In the genomic region with DNA sequence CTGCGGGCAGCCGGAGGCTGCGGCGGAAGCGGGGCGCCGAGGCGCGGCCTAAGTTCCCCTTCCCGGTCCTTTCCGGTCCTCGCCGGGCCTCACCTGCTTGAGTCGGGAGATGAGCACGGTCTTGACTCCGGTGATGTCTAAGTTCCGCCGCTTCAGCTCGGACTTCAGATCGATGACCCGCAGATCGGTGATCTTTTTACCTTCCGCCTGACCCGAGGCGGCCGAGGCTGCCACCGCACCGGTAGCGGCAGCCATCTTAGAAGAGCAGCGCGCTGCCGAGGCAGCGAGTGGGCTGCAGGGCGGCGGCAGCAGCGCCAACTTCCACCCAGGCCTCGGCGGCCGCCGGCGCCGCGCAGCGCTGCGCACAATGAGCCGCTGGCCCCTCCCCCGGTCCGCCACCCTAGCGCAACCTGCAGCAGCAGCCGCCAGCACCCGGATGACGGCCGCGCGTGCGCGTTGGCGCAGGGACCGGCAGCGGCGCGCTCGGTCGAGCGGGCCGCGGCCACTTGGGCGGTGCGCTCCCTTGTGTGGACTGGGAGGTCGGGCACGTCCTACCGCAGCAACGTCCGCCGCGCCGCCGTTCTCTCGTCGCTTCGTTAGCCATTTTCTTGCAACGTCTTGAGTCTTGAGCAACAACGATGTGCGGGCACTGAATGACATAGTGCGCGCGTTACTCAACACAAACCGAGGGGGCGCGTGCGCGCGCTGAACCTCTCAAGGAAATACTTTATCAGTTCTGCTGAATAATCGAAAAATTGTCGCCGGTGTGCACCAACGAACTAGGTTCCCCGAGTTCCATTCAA, we compare ENCODE assay signal across 8 cellular contexts. TPM values are rescaled to one million over a fixed set of nuclear protein-coding genes. Genes with fewer than 3 reads are reported as not detected.
DNase-seq lines count a peak whose midpoint lies in the region; ATAC-seq and TF ChIP-seq lines count a peak whose summit lies in the region.

A gene (minus strand): TSS at position 369 of the 803 bp plus-strand sequence. CDS start 114 bp downstream, at position 255.

- H3K4me2 ChIP-seq in OCI-LY1 (ENCODE audit: low read length) = peak within 1 kb of the TSS; percentile 97

- H3F3A ChIP-seq in OCI-LY1 (ENCODE audit: insufficient read depth, low read length) = no peaks in the 10 kb centered on the region

- peak; percentile 32; the same call in 1 of the 2 replicates for TF ChIP-seq CTCF in OCI-LY1 (IDR thresholded peaks at IDR 0.05; ENCODE audit: low read length)
- TF ChIP-seq CTCF in endothelial cell (IDR thresholded peaks at IDR 0.05; ENCODE audit: unreplicated experiment) = peak; percentile 20

- no peaks in the 10 kb centered on the region for H3K9me3 ChIP-seq in OCI-LY1 (ENCODE audit: low read length)

- H3K4me1 ChIP-seq in OCI-LY1 (ENCODE audit: insufficient read depth, low read length, severe bottlenecking) = peaks cover 24% of the 10 kb centered on the region

- H3K9ac ChIP-seq in OCI-LY1 (ENCODE audit: low read length) = peak within 1 kb of the TSS; percentile 98

- DNase-seq in DMS 273 (lab: John Stamatoyannopoulos, UW; ENCODE audit: unreplicated experiment) = peak; percentile 94
- peak; percentile 89 for DNase-seq in HuH-7 (ENCODE audit: low spot score)
- peak; percentile 95 for DNase-seq in activated CD8-positive, alpha-beta memory T cell treated with anti-CD3 and anti-CD28 coated beads, Interleukin-2, amount 50 U/mL, for 4 hours
- peak; percentile 94 for DNase-seq in endothelial cell (ENCODE audit: low spot score)
- peak; percentile 86 for DNase-seq in middle frontal gyrus (ENCODE audit: extremely low spot score, low spot score)
- DNase-seq in stimulated activated CD8-positive, alpha-beta memory T cell treated with anti-CD3 and anti-CD28 coated beads, Interleukin-2, amount 100 ng/mL, for 1 hour (ENCODE audit: low read depth in 2 of 2) = peak; percentile 88 to 91

- H3K27ac Mint-ChIP-seq in endothelial cell (ENCODE audit: unreplicated experiment) = peak within 1 kb of the TSS; percentile 98

- H4K20me1 ChIP-seq in OCI-LY1 (ENCODE audit: insufficient read depth, low read length) = no peaks in the 10 kb centered on the region

- H3K27me3 ChIP-seq in OCI-LY1 (ENCODE audit: insufficient read depth, low read length) = no peaks in the 10 kb centered on the region

- H3K4me1 Mint-ChIP-seq in endothelial cell (ENCODE audit: unreplicated experiment) = peaks cover 5% of the 10 kb centered on the region

- peaks cover 1% of the 10 kb centered on the region for H3K27me3 Mint-ChIP-seq in endothelial cell (ENCODE audit: unreplicated experiment)

- no peaks in the 10 kb centered on the region for H3K9me2 ChIP-seq in OCI-LY1 (ENCODE audit: low read depth, low read length)

- H3K36me3 Mint-ChIP-seq in endothelial cell (ENCODE audit: low read depth, unreplicated experiment) = peaks cover 4% of the 10 kb centered on the region

- H3K36me3 ChIP-seq in OCI-LY1 (ENCODE audit: insufficient read depth, low read length) = peaks cover 18% of the 10 kb centered on the region

- H2AFZ ChIP-seq in OCI-LY1 (ENCODE audit: low read length) = peak within 1 kb of the TSS; percentile 46

- peak within 1 kb of the TSS; percentile 83 for H3K27ac ChIP-seq in OCI-LY1 (ENCODE audit: low read depth, low read length, poor library complexity, severe bottlenecking)

- H3K79me2 ChIP-seq in OCI-LY1 (ENCODE audit: insufficient read depth, low read length) = peaks cover 45% of the 10 kb centered on the region

- H3K9me3 Mint-ChIP-seq in endothelial cell (ENCODE audit: unreplicated experiment) = no peaks in the 10 kb centered on the region

- peak; percentile 90 for ATAC-seq in GM21515 (IDR thresholded peaks at IDR 0.05; ENCODE audit: unreplicated experiment)

- peak within 1 kb of the TSS; percentile 99 for H3K4me3 Mint-ChIP-seq in endothelial cell (ENCODE audit: unreplicated experiment)

- H3K4me3 ChIP-seq in OCI-LY1 (ENCODE audit: low read depth, low read length, poor library complexity, severe bottlenecking) = peak within 1 kb of the TSS; percentile 94

RNA-seq across cellular contexts. Expression of the gene that starts here (rescaled TPM):
- 71.9 TPM for total RNA-seq in endothelial cell (ENCODE audit: unreplicated experiment)

Comparison
In these comparisons a context has a peak if more than half of its experiments do, and no peak if none do; other contexts are left out.
1. Peak in every context shown above with its lines: DNase-seq, ATAC-seq, H3K4me3 ChIP-seq and H3K27ac ChIP-seq.